Comparison of ENCODE assay signal across 22 cellular contexts in the genomic region with DNA sequence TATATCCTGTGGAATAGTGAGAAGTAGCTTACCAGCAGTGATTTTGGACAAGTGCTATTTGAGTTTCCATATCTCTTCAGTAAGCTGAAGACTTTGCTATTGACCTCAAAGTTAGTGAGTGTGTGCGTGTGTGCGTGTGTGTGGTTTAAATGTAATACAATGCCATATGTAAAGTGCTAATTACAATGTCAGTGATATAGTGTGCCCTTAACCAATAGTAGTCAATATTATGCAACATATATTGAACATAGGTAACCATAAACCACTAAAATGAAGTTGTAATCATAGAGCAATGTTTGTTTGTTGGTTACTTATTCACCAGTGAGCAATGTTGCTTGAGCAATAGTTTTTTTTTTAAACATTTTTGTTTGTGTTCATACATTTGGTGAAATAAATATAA.
"Had no signal": no experiment of that assay in that cellular context is flagged by ENCODE, and none has a peak within 500 bp of the region (broad histone marks: within the 10 kb centered on the region; RNA-seq: fewer than 3 reads in every experiment).

No MANE protein-coding gene starts in this region.

- H3K4me3 Mint-ChIP-seq: IgD-negative memory B cell had no signal

- H3K36me3 ChIP-seq: SJSA1 had no signal

- H3K4me1 ChIP-seq: SJSA1 had no signal

- H3K27ac Mint-ChIP-seq: IgD-negative memory B cell had no signal

- FAIRE-seq: RCC 7860 had no signal

- H3K36me3 Mint-ChIP-seq: IgD-negative memory B cell had no signal

- DNase-seq: KBM-7, MV-4-11, NCI-H1048, NCI-H1105, NCI-H1417, NCI-H1436 treated with DMSO at 0.1 percent for 48 hours, NCI-H1694, NCI-H187 treated with DMSO at 0.1 percent for 48 hours, NCI-H2081, NCI-H2107, NCI-H2227 treated with DMSO at 0.1 percent for 48 hours, NCI-H524, NCI-H69, NCI-H774, Right ventricle myocardium superior, RPMI8226, SIG-M5, SW 1271 had no signal

- H3K27ac ChIP-seq: SJSA1, SK-N-MC had no signal

- H3K27me3 Mint-ChIP-seq: IgD-negative memory B cell had no signal

- H3K9me3 ChIP-seq: SJSA1 had no signal

- H3K27me3 ChIP-seq: SJSA1 had no signal

- H3K4me3 ChIP-seq: SJSA1, SK-N-MC had no signal

- H3K4me1 Mint-ChIP-seq: IgD-negative memory B cell had no signal
